20 cellular contexts compared by ENCODE assay signal in genomic region chr1:92795166-92795565, GRCh38. TPM values are rescaled to one million over a fixed set of nuclear protein-coding genes. Genes with fewer than 3 reads are reported as not detected.
DNase-seq lines count a peak whose midpoint lies in the region; ATAC-seq and TF ChIP-seq lines count a peak whose summit lies in the region.
"Had no signal": no experiment of that assay in that cellular context is flagged by ENCODE, and none has a peak within 500 bp of the region (broad histone marks: within the 10 kb centered on the region; RNA-seq: fewer than 3 reads in every experiment).

No MANE protein-coding gene starts in this region.

- H3K4me3 Mint-ChIP-seq in CD14-positive monocyte: peak overlapping the region in 1 of 2 donors; percentile 23
- H3K4me3 Mint-ChIP-seq: activated T-helper 1 cell treated with anti-CD3 and anti-CD28 coated beads, Interleukin-12 subunit alpha, Interleukin-12 subunit beta, Interleukin-2, Interleukin-4 antibody, amounts not matched to agents 30 ng/mL and 10 ng/mL and 1 ng/mL, durations not matched to agents 14 hours and 24 hours and 36 hours had no signal

- H3K27me3 Mint-ChIP-seq in CD14-positive monocyte (ENCODE audit: low read depth in 3 of 3): peaks cover 5 to 16% (median 9%) of the 10 kb centered on the region in 3 donors

- H3K4me1 Mint-ChIP-seq in CD14-positive monocyte: peaks cover 12% of the 10 kb centered on the region

- TF ChIP-seq CTCF in astrocyte of the cerebellum (IDR thresholded peaks at IDR 0.05; ENCODE audit: low read depth, low read length, missing control alignments) (no peak), fibroblast of the aortic adventitia (IDR thresholded peaks at IDR 0.05; ENCODE audit: insufficient read depth, low read length) (no peak), thoracic aorta (IDR thresholded peaks at IDR 0.05) (no peak), CD14-positive monocyte (IDR thresholded peaks at IDR 0.05) (no peak)

- H3K4me1 ChIP-seq in thoracic aorta (ENCODE audit: control insufficient read depth in 1 of 2, low read depth in 2 of 2): peaks cover 0 to 4% of the 10 kb centered on the region in 2 donors
- H3K4me1 ChIP-seq: uterus had no signal

- H3K27me3 ChIP-seq in thoracic aorta (replicated peaks; ENCODE audit: insufficient read depth): no peaks in the 10 kb centered on the region
- H3K27me3 ChIP-seq: uterus had no signal

- H3K27ac Mint-ChIP-seq in CD14-positive monocyte: no peak overlapping the region
- H3K27ac Mint-ChIP-seq: activated T-helper 1 cell treated with anti-CD3 and anti-CD28 coated beads, Interleukin-12 subunit alpha, Interleukin-12 subunit beta, Interleukin-2, Interleukin-4 antibody, amounts not matched to agents 30 ng/mL and 10 ng/mL and 1 ng/mL, durations not matched to agents 14 hours and 24 hours and 36 hours had no signal

- DNase-seq in M059J (ENCODE audit: low read depth) (peak; percentile 30), astrocyte of the cerebellum (ENCODE audit: low read depth) (peak; percentile 39), fibroblast of the aortic adventitia (ENCODE audit: low read depth) (peak; percentile 78), thoracic aorta (ENCODE audit: low spot score) (no peak), CD14-positive monocyte (ENCODE audit: low spot score) (no peak), iPS-NIHi11 (ENCODE audit: low spot score) (no peak)
- DNase-seq in activated effector memory CD4-positive, alpha-beta T cell treated with Interleukin-2 at 50 U/mL for 16 hours: no peak
- DNase-seq: activated CD4-positive, alpha-beta T cell treated with anti-CD3 and anti-CD28 coated beads, Interleukin-2, amount 50 U/mL, for 1 hour; activated naive CD4-positive, alpha-beta T cell treated with anti-CD3 and anti-CD28 coated beads, Interleukin-2, amount 50 U/mL, for 16 hours; aorta; H7; NCI-H1105 treated with DMSO at 0.1 percent for 48 hours; NCI-H2081 treated with DMSO at 0.1 percent for 48 hours; NCI-H345; NCI-H748 treated with DMSO at 0.1 percent for 48 hours; uterus; WERI-Rb-1 had no signal

- no peaks in the 10 kb centered on the region for H3K36me3 ChIP-seq in thoracic aorta
- H3K36me3 ChIP-seq: uterus, WERI-Rb-1 had no signal

- H3K36me3 Mint-ChIP-seq in CD14-positive monocyte: no peaks in the 10 kb centered on the region

- H3K9me3 ChIP-seq in thoracic aorta: no peaks in the 10 kb centered on the region
- H3K9me3 ChIP-seq: uterus had no signal

- peak; percentile 36 for ATAC-seq in thoracic aorta (ENCODE audit: insufficient number of reproducible peaks, low FRiP score, low read depth)

- peaks cover 0 to 1% (median 0%) of the 10 kb centered on the region in 7 donors for H3K9me3 Mint-ChIP-seq in CD14-positive monocyte
- H3K9me3 Mint-ChIP-seq: activated T-helper 1 cell treated with anti-CD3 and anti-CD28 coated beads, Interleukin-12 subunit alpha, Interleukin-12 subunit beta, Interleukin-2, Interleukin-4 antibody, amounts not matched to agents 30 ng/mL and 10 ng/mL and 1 ng/mL, durations not matched to agents 14 hours and 24 hours and 36 hours had no signal

- intact Hi-C loops in CD14-positive monocyte (cut with micrococcal nuclease): no loop called here

- H3K4me3 ChIP-seq in astrocyte of the cerebellum (ENCODE audit: low read depth, low read length) (no peak overlapping the region), fibroblast of the aortic adventitia (ENCODE audit: low read depth, low read length) (no peak overlapping the region), thoracic aorta (no peak overlapping the region)
- H3K4me3 ChIP-seq: lung, uterus had no signal

- in situ Hi-C loops in astrocyte of the cerebellum (cut with HindIII; ENCODE audit: low sequenced_read_pairs): no loop called here

- no peak overlapping the region for H3K27ac ChIP-seq in thoracic aorta
- H3K27ac ChIP-seq: epithelial cell of prostate, uterus, WERI-Rb-1 had no signal

RNA-seq across cellular contexts. Expression of gene EVI5, which starts 10.3 kb away (rescaled TPM):
- 3.0 and 7.7 TPM in 2 replicates for total RNA-seq in M059J (2014; rRNA removed; shearing (Covaris generic))
- total RNA-seq in fibroblast of the aortic adventitia (ENCODE audit: low replicate concordance) (55.3 and 126 TPM in 2 replicates), thoracic aorta (10 to 100 TPM; 45.9 to 48.6 TPM)
- 10 to 100 TPM; 14.3 to 19.4 TPM for polyA plus RNA-seq in CD14-positive monocyte

RNA-seq across cellular contexts. Expression of gene RPL5, which starts 36.7 kb away (rescaled TPM):
- 775 and 878 TPM in 2 replicates for total RNA-seq in M059J (2014; rRNA removed; shearing (Covaris generic))
- total RNA-seq in fibroblast of the aortic adventitia (ENCODE audit: low replicate concordance) (935 and 1,772 TPM in 2 replicates), thoracic aorta (100 to 1,000 TPM; 792 to 927 TPM)
- polyA plus RNA-seq in CD14-positive monocyte: 100 to 1,000 TPM; 921 to 953 TPM

Comparison
In these comparisons a context has a peak if more than half of its experiments do, and no peak if none do; other contexts are left out.
1. DNase-seq: peak in M059J (single experiment), astrocyte of the cerebellum (single experiment) and fibroblast of the aortic adventitia (single experiment); none in thoracic aorta (single experiment), CD14-positive monocyte (single experiment), activated effector memory CD4-positive, alpha-beta T cell treated with Interleukin-2 at 50 U/mL for 16 hours (single experiment) and iPS-NIHi11 (single experiment).